12 cellular contexts compared by ENCODE assay signal in the genomic region with DNA sequence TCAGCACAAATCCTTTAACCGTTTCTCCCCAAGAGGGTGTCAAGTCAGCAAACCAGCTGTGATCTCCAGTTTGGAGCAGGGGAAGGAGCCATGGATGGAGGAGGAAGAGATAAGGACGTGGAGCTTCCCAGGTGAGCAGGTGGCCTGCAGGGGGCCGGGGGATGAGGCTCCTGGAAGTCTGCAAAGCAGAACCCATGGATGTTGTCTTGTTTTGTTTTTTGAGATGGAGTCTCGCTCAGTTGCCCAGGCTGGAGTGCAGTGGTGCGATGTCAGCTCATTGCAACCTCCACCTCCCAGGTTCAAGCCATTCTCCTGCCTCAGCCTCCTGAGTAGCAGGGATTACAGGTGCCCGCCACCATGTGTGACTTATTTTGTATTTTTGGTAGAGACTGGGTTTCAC. TPM values are rescaled to one million over a fixed set of nuclear protein-coding genes. Genes with fewer than 3 reads are reported as not detected.
"Had no signal": no experiment of that assay in that cellular context is flagged by ENCODE, and none has a peak within 500 bp of the region (broad histone marks: within the 10 kb centered on the region; RNA-seq: fewer than 3 reads in every experiment).

No MANE protein-coding gene starts in this region.

RNA-seq across cellular contexts. Expression of gene OCM, which starts 39.9 kb away (rescaled TPM):
- total RNA-seq: stomach, subcutaneous adipose tissue, suprapubic skin, temporal lobe, thoracic aorta, thyroid gland, tibial nerve, transverse colon, upper lobe of left lung, upper lobe of right lung, urinary bladder, vagina had no signal
- polyA plus RNA-seq: urinary bladder had no signal
